13 cellular contexts compared by ENCODE assay signal in the genomic region with DNA sequence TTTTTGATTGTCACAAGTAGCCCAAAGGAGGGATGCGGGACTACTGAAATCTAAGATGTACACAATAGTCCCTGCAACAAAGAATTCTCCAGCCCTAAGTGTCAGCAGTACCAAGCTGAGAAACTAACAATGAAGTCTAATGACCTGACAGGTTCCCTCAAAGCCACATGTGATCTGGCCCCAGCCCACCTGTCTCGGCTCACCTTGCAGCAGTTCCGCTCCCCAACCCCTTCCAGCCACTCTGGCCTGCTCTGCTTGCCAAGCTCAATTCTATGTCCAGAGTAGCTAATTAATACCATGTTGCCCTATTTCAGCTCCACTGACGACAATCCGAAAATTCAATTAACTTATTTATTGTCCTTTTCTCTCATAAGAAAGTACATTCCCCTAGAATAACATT.
"Had no signal": no experiment of that assay in that cellular context is flagged by ENCODE, and none has a peak within 500 bp of the region (broad histone marks: within the 10 kb centered on the region; RNA-seq: fewer than 3 reads in every experiment).

No MANE protein-coding gene starts in this region.

- H3K9ac ChIP-seq: parathyroid adenoma had no signal

- H3K27ac Mint-ChIP-seq: activated CD4-positive, alpha-beta T cell treated with anti-CD3 and anti-CD28 coated beads, Interleukin-2, amount 10 ng/mL, durations not matched to agents 7 days and 5 days had no signal

- H3K4me3 ChIP-seq: esophagus muscularis mucosa, transverse colon had no signal

- H3K4me1 ChIP-seq: esophagus muscularis mucosa, transverse colon had no signal

- DNase-seq: activated B cell treated with CpG ODN at 0.5 μM for 24 hours; activated CD4-positive, alpha-beta T cell treated with anti-CD3 and anti-CD28 coated beads, Interleukin-2, amount 10 ng/mL, durations not matched to agents 7 days and 5 days; activated gamma-delta T cell treated with Interleukin-2 at 50 U/mL for 16 hours; foreskin fibroblast; head of caudate nucleus; retina; small intestine; transverse colon had no signal

- H3K27ac ChIP-seq: esophagus muscularis mucosa, parathyroid adenoma, transverse colon had no signal

- H3K27me3 Mint-ChIP-seq: activated B cell treated with CpG ODN at 0.5 μM for 24 hours; activated CD4-positive, alpha-beta T cell treated with anti-CD3 and anti-CD28 coated beads, Interleukin-2, amount 10 ng/mL, durations not matched to agents 7 days and 5 days had no signal

- H3K9me3 ChIP-seq: esophagus muscularis mucosa, transverse colon had no signal

- FAIRE-seq: astrocyte, endometrium, small intestine had no signal

- H3K27me3 ChIP-seq: esophagus muscularis mucosa, transverse colon had no signal

- H2AFZ ChIP-seq: parathyroid adenoma had no signal

- H3K4me1 Mint-ChIP-seq: activated B cell treated with CpG ODN at 0.5 μM for 24 hours; activated CD4-positive, alpha-beta T cell treated with anti-CD3 and anti-CD28 coated beads, Interleukin-2, amount 10 ng/mL, durations not matched to agents 7 days and 5 days had no signal

- H3K4me3 Mint-ChIP-seq: activated B cell treated with CpG ODN at 0.5 μM for 24 hours; activated CD4-positive, alpha-beta T cell treated with anti-CD3 and anti-CD28 coated beads, Interleukin-2, amount 10 ng/mL, durations not matched to agents 7 days and 5 days; neural crest cell had no signal

- H3K9me3 Mint-ChIP-seq: activated B cell treated with CpG ODN at 0.5 μM for 24 hours; activated CD4-positive, alpha-beta T cell treated with anti-CD3 and anti-CD28 coated beads, Interleukin-2, amount 10 ng/mL, durations not matched to agents 7 days and 5 days; neural crest cell had no signal
